Comparison of ENCODE assay signal across 1 cellular context in the genomic region with DNA sequence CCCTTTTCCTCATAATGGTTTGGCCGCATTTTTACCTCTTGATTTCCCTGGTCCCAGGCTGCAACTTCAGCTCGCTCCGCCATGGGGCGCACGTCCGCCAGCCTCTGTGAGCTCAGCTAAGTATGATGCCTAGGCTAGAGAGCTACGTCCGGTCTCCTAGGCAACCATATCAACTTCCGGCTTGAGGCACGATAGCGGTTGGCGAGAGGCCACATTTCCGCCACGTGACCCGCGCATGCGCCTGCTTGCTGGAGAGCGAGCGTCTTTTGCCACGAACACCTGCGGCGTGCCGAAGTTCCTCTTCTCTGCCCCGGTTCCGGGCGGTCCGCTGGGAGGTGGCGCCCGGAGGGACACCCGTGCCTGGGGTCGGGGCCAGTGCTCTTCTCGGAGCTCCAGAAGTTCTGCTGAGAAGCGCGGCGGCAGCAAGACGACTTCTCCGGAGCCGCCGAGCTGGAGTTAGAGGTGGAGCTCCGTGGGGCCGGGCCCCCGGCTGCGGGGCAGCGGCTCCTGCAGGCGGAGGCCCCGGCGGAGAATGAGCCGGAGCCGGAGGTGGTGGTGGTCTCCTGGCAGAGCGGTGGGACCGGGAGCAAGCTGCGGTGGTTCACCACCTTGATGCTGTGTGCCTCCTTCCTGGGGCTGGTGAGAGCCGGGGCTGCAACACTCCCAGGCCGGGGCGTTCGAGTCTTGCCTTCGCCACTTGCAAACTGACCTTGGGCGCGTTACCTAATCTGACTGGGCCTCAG.
TF ChIP-seq lines count a peak whose summit lies in the region.

No MANE protein-coding gene starts in this region.

TF ChIP-seq in GM12878, 131 proteins besides CTCF, POLR2A, EP300 and RAD21 (continued from another document and continues in another):
- TF ChIP-seq, protein P1, sequence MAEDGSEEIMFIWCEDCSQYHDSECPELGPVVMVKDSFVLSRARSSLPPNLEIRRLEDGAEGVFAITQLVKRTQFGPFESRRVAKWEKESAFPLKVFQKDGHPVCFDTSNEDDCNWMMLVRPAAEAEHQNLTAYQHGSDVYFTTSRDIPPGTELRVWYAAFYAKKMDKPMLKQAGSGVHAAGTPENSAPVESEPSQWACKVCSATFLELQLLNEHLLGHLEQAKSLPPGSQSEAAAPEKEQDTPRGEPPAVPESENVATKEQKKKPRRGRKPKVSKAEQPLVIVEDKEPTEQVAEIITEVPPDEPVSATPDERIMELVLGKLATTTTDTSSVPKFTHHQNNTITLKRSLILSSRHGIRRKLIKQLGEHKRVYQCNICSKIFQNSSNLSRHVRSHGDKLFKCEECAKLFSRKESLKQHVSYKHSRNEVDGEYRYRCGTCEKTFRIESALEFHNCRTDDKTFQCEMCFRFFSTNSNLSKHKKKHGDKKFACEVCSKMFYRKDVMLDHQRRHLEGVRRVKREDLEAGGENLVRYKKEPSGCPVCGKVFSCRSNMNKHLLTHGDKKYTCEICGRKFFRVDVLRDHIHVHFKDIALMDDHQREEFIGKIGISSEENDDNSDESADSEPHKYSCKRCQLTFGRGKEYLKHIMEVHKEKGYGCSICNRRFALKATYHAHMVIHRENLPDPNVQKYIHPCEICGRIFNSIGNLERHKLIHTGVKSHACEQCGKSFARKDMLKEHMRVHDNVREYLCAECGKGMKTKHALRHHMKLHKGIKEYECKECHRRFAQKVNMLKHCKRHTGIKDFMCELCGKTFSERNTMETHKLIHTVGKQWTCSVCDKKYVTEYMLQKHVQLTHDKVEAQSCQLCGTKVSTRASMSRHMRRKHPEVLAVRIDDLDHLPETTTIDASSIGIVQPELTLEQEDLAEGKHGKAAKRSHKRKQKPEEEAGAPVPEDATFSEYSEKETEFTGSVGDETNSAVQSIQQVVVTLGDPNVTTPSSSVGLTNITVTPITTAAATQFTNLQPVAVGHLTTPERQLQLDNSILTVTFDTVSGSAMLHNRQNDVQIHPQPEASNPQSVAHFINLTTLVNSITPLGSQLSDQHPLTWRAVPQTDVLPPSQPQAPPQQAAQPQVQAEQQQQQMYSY (CRISPR knock-in tag; IDR thresholded peaks at IDR 0.05), result no peak
- TF ChIP-seq STAT1 (conservative IDR thresholded peaks at IDR 0.05), result no peak
- TF ChIP-seq HCFC1 (IDR thresholded peaks at IDR 0.05; ENCODE audit: low read length), result peak; percentile 70
- TF ChIP-seq ZSCAN29 (IDR thresholded peaks at IDR 0.05), result no peak
- peak; percentile 44 for TF ChIP-seq SP1 (IDR thresholded peaks at IDR 0.05; ENCODE audit: low read depth, low read length)
- peak; percentile 93 for TF ChIP-seq SIN3A (IDR thresholded peaks at IDR 0.05; ENCODE audit: low read depth, low read length)
- TF ChIP-seq MYB (IDR thresholded peaks at IDR 0.05; ENCODE audit: borderline replicate concordance, low read depth, low read length), result peak; percentile 81
- TF ChIP-seq RELA (IDR thresholded peaks at IDR 0.05; ENCODE audit: borderline replicate concordance, partially characterized antibody), result peak; percentile 91
- TF ChIP-seq, protein P2, sequence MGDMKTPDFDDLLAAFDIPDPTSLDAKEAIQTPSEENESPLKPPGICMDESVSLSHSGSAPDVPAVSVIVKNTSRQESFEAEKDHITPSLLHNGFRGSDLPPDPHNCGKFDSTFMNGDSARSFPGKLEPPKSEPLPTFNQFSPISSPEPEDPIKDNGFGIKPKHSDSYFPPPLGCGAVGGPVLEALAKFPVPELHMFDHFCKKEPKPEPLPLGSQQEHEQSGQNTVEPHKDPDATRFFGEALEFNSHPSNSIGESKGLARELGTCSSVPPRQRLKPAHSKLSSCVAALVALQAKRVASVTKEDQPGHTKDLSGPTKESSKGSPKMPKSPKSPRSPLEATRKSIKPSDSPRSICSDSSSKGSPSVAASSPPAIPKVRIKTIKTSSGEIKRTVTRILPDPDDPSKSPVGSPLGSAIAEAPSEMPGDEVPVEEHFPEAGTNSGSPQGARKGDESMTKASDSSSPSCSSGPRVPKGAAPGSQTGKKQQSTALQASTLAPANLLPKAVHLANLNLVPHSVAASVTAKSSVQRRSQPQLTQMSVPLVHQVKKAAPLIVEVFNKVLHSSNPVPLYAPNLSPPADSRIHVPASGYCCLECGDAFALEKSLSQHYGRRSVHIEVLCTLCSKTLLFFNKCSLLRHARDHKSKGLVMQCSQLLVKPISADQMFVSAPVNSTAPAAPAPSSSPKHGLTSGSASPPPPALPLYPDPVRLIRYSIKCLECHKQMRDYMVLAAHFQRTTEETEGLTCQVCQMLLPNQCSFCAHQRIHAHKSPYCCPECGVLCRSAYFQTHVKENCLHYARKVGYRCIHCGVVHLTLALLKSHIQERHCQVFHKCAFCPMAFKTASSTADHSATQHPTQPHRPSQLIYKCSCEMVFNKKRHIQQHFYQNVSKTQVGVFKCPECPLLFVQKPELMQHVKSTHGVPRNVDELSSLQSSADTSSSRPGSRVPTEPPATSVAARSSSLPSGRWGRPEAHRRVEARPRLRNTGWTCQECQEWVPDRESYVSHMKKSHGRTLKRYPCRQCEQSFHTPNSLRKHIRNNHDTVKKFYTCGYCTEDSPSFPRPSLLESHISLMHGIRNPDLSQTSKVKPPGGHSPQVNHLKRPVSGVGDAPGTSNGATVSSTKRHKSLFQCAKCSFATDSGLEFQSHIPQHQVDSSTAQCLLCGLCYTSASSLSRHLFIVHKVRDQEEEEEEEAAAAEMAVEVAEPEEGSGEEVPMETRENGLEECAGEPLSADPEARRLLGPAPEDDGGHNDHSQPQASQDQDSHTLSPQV (IDR thresholded peaks at IDR 0.05), result peak; percentile 80; the same call in 1 of the 2 replicates
- TF ChIP-seq FOS (IDR thresholded peaks at IDR 0.05; ENCODE audit: borderline replicate concordance, extremely low read depth, insufficient read length), result no peak
- TF ChIP-seq CBFB (IDR thresholded peaks at IDR 0.05; ENCODE audit: low read depth), result peak; percentile 39; the same call in 1 of the 2 replicates
- TF ChIP-seq TCF12 (IDR thresholded peaks at IDR 0.05; ENCODE audit: low read depth, low read length), result peak; percentile 66
- peak; percentile 82; the same call in 1 of the 2 replicates for TF ChIP-seq GATAD2B (conservative IDR thresholded peaks at IDR 0.05; ENCODE audit: low read depth)
- TF ChIP-seq, protein P3, sequence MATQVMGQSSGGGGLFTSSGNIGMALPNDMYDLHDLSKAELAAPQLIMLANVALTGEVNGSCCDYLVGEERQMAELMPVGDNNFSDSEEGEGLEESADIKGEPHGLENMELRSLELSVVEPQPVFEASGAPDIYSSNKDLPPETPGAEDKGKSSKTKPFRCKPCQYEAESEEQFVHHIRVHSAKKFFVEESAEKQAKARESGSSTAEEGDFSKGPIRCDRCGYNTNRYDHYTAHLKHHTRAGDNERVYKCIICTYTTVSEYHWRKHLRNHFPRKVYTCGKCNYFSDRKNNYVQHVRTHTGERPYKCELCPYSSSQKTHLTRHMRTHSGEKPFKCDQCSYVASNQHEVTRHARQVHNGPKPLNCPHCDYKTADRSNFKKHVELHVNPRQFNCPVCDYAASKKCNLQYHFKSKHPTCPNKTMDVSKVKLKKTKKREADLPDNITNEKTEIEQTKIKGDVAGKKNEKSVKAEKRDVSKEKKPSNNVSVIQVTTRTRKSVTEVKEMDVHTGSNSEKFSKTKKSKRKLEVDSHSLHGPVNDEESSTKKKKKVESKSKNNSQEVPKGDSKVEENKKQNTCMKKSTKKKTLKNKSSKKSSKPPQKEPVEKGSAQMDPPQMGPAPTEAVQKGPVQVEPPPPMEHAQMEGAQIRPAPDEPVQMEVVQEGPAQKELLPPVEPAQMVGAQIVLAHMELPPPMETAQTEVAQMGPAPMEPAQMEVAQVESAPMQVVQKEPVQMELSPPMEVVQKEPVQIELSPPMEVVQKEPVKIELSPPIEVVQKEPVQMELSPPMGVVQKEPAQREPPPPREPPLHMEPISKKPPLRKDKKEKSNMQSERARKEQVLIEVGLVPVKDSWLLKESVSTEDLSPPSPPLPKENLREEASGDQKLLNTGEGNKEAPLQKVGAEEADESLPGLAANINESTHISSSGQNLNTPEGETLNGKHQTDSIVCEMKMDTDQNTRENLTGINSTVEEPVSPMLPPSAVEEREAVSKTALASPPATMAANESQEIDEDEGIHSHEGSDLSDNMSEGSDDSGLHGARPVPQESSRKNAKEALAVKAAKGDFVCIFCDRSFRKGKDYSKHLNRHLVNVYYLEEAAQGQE (IDR thresholded peaks at IDR 0.05; ENCODE audit: low read depth, low read length), result no peak
- TF ChIP-seq, protein P4, sequence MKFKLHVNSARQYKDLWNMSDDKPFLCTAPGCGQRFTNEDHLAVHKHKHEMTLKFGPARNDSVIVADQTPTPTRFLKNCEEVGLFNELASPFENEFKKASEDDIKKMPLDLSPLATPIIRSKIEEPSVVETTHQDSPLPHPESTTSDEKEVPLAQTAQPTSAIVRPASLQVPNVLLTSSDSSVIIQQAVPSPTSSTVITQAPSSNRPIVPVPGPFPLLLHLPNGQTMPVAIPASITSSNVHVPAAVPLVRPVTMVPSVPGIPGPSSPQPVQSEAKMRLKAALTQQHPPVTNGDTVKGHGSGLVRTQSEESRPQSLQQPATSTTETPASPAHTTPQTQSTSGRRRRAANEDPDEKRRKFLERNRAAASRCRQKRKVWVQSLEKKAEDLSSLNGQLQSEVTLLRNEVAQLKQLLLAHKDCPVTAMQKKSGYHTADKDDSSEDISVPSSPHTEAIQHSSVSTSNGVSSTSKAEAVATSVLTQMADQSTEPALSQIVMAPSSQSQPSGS (IDR thresholded peaks at IDR 0.05; ENCODE audit: low read length), result no peak; the same call in 1 of the 2 replicates
- TF ChIP-seq CHD1 (IDR thresholded peaks at IDR 0.05; ENCODE audit: low read depth, low read length), result no peak
- TF ChIP-seq NR2F1 (conservative IDR thresholded peaks at IDR 0.05), result peak; percentile 43
- TF ChIP-seq RUNX3 (IDR thresholded peaks at IDR 0.05; ENCODE audit: low read length), result peak; percentile 78
- TF ChIP-seq IKZF2 (IDR thresholded peaks at IDR 0.05), result no peak; a peak in 1 of 4 replicates
- TF ChIP-seq NFYA (IDR thresholded peaks at IDR 0.05; ENCODE audit: borderline replicate concordance, low read depth, low read length), result no peak
- TF ChIP-seq SREBF2 (IDR thresholded peaks at IDR 0.05; ENCODE audit: low read length), result no peak
- peak; percentile 36; the same call in 1 of the 2 replicates for TF ChIP-seq MTA2 (IDR thresholded peaks at IDR 0.05; ENCODE audit: low read depth)
- TF ChIP-seq IKZF1 (conservative IDR thresholded peaks at IDR 0.05), result peak; percentile 71
- TF ChIP-seq SUZ12 (IDR thresholded peaks at IDR 0.05; ENCODE audit: unreplicated experiment), result no peak
- TF ChIP-seq, protein P5, sequence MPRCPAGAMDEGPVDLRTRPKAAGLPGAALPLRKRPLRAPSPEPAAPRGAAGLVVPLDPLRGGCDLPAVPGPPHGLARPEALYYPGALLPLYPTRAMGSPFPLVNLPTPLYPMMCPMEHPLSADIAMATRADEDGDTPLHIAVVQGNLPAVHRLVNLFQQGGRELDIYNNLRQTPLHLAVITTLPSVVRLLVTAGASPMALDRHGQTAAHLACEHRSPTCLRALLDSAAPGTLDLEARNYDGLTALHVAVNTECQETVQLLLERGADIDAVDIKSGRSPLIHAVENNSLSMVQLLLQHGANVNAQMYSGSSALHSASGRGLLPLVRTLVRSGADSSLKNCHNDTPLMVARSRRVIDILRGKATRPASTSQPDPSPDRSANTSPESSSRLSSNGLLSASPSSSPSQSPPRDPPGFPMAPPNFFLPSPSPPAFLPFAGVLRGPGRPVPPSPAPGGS (IDR thresholded peaks at IDR 0.05; ENCODE audit: borderline replicate concordance, insufficient read depth, low read depth, low read length, poor library complexity, severe bottlenecking), result no peak
- TF ChIP-seq SPI1 (IDR thresholded peaks at IDR 0.05; ENCODE audit: borderline replicate concordance, insufficient read depth, low read depth, low read length), result peak; percentile 48; the same call in 1 of the 2 replicates
- no peak for TF ChIP-seq NFIC (IDR thresholded peaks at IDR 0.05; ENCODE audit: low read depth, low read length)
- TF ChIP-seq, protein P6, sequence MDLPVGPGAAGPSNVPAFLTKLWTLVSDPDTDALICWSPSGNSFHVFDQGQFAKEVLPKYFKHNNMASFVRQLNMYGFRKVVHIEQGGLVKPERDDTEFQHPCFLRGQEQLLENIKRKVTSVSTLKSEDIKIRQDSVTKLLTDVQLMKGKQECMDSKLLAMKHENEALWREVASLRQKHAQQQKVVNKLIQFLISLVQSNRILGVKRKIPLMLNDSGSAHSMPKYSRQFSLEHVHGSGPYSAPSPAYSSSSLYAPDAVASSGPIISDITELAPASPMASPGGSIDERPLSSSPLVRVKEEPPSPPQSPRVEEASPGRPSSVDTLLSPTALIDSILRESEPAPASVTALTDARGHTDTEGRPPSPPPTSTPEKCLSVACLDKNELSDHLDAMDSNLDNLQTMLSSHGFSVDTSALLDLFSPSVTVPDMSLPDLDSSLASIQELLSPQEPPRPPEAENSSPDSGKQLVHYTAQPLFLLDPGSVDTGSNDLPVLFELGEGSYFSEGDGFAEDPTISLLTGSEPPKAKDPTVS (IDR thresholded peaks at IDR 0.05; ENCODE audit: low read depth, low read length), result no peak
- no peak for TF ChIP-seq CEBPB (IDR thresholded peaks at IDR 0.05; ENCODE audit: borderline replicate concordance in 1 of 2, low read depth in 2 of 2, low read length in 2 of 2)
- no peak for TF ChIP-seq HDAC2 (IDR thresholded peaks at IDR 0.05)
- no peak for TF ChIP-seq TBL1XR1 (IDR thresholded peaks at IDR 0.05; ENCODE audit: low read depth, low read length)
- no peak for TF ChIP-seq RBBP5 (conservative IDR thresholded peaks at IDR 0.05)
- peak; percentile 80 for TF ChIP-seq MEF2B (IDR thresholded peaks at IDR 0.05; ENCODE audit: partially characterized antibody, poor library complexity, severe bottlenecking)
- no peak for TF ChIP-seq MTA3 (IDR thresholded peaks at IDR 0.05; ENCODE audit: borderline replicate concordance, low read length)
- peak; percentile 15; the same call in 1 of the 2 replicates for TF ChIP-seq ESRRA (IDR thresholded peaks at IDR 0.05; ENCODE audit: low read length)
- TF ChIP-seq SUPT20H (IDR thresholded peaks at IDR 0.05; ENCODE audit: borderline replicate concordance, control insufficient read depth, low read depth, low read length), result no peak
- no peak for TF ChIP-seq TCF7 (IDR thresholded peaks at IDR 0.05; ENCODE audit: borderline replicate concordance)
- no peak for TF ChIP-seq HDGF (IDR thresholded peaks at IDR 0.05)
- peak; percentile 72 for TF ChIP-seq PML (IDR thresholded peaks at IDR 0.05; ENCODE audit: low read length)
- no peak for TF ChIP-seq HDAC6 (IDR thresholded peaks at IDR 0.05; ENCODE audit: unreplicated experiment)
- TF ChIP-seq MEF2A (IDR thresholded peaks at IDR 0.05; ENCODE audit: insufficient read depth, low read depth, low read length), result peak; percentile 76
- TF ChIP-seq MYC (IDR thresholded peaks at IDR 0.05; ENCODE audit: insufficient read depth, insufficient read length, insufficient replicate concordance, low read length, severe bottlenecking), result no peak
- no peak for TF ChIP-seq TCF3 (IDR thresholded peaks at IDR 0.05; ENCODE audit: borderline replicate concordance, insufficient read depth, low read depth, low read length)
- peak; percentile 90 for TF ChIP-seq GABPA (IDR thresholded peaks at IDR 0.05; ENCODE audit: low read depth)
- TF ChIP-seq, protein P7, sequence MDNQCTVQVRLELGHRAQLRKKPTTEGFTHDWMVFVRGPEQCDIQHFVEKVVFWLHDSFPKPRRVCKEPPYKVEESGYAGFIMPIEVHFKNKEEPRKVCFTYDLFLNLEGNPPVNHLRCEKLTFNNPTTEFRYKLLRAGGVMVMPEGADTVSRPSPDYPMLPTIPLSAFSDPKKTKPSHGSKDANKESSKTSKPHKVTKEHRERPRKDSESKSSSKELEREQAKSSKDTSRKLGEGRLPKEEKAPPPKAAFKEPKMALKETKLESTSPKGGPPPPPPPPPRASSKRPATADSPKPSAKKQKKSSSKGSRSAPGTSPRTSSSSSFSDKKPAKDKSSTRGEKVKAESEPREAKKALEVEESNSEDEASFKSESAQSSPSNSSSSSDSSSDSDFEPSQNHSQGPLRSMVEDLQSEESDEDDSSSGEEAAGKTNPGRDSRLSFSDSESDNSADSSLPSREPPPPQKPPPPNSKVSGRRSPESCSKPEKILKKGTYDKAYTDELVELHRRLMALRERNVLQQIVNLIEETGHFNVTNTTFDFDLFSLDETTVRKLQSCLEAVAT (IDR thresholded peaks at IDR 0.05), result no peak
